Comparison of ENCODE assay signal across 3 cellular contexts in genomic region chr9:126933334-126933980, GRCh38.
TF ChIP-seq lines count a peak whose summit lies in the region.

No MANE protein-coding gene starts in this region.

TF ChIP-seq in A549, 52 proteins besides CTCF, POLR2A, EP300 and RAD21:
- no peak for TF ChIP-seq MAFK (IDR thresholded peaks at IDR 0.05; ENCODE audit: partially characterized antibody)
- no peak for TF ChIP-seq HOXB13 (CRISPR knock-in tag; IDR thresholded peaks at IDR 0.05; ENCODE audit: low read depth)

TF ChIP-seq in GM23338, 12 proteins besides CTCF, POLR2A, EP300 and RAD21:
- no peak for TF ChIP-seq REST (IDR thresholded peaks at IDR 0.05; ENCODE audit: unreplicated experiment)
- no peak for TF ChIP-seq EZH2phosphoT487 (IDR thresholded peaks at IDR 0.05; ENCODE audit: unreplicated experiment)
- no peak for TF ChIP-seq NANOG (IDR thresholded peaks at IDR 0.05; ENCODE audit: borderline replicate concordance)
- TF ChIP-seq JUNB (IDR thresholded peaks at IDR 0.05; ENCODE audit: unreplicated experiment) = no peak
- no peak for TF ChIP-seq EZH2 (IDR thresholded peaks at IDR 0.05; ENCODE audit: low read depth, unreplicated experiment)

TF ChIP-seq in HepG2, 621 proteins besides CTCF, POLR2A, EP300 and RAD21:
- no peak for TF ChIP-seq ZNF362 (CRISPR knock-in tag; IDR thresholded peaks at IDR 0.05; ENCODE audit: borderline replicate concordance)
- TF ChIP-seq CBFB (CRISPR knock-in tag; IDR thresholded peaks at IDR 0.05) = no peak
- no peak for TF ChIP-seq CREB3 (CRISPR knock-in tag; IDR thresholded peaks at IDR 0.05)
- no peak for TF ChIP-seq ZNF672 (CRISPR knock-in tag; IDR thresholded peaks at IDR 0.05)
- TF ChIP-seq ZNF816 (CRISPR knock-in tag; IDR thresholded peaks at IDR 0.05; ENCODE audit: borderline replicate concordance) = no peak
- no peak for TF ChIP-seq RCOR2 (CRISPR knock-in tag; IDR thresholded peaks at IDR 0.05)
- TF ChIP-seq ZC3H13 (CRISPR knock-in tag; IDR thresholded peaks at IDR 0.05) = no peak
- TF ChIP-seq, protein P1, sequence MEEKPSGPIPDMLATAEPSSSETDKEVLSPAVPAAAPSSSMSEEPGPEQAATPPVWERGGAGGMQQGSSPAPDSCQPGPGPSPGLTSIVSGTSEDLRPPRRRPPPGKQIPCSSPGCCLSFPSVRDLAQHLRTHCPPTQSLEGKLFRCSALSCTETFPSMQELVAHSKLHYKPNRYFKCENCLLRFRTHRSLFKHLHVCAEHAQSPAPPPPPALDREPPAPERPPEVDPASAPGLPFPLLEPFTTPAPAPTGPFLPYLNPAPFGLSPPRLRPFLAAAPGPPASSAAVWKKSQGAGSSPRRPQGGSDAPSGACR (CRISPR knock-in tag; IDR thresholded peaks at IDR 0.05) = no peak
- TF ChIP-seq REST (IDR thresholded peaks at IDR 0.05; ENCODE audit: borderline replicate concordance in 1 of 2, low read depth in 1 of 2, low read length in 2 of 2) = no peak
- no peak for TF ChIP-seq NR2F6 (IDR thresholded peaks at IDR 0.05)
- no peak for TF ChIP-seq NR2F6 (CRISPR knock-in tag; IDR thresholded peaks at IDR 0.05)
- TF ChIP-seq MXD4 (CRISPR knock-in tag; IDR thresholded peaks at IDR 0.05) = no peak
